In the genomic region with DNA sequence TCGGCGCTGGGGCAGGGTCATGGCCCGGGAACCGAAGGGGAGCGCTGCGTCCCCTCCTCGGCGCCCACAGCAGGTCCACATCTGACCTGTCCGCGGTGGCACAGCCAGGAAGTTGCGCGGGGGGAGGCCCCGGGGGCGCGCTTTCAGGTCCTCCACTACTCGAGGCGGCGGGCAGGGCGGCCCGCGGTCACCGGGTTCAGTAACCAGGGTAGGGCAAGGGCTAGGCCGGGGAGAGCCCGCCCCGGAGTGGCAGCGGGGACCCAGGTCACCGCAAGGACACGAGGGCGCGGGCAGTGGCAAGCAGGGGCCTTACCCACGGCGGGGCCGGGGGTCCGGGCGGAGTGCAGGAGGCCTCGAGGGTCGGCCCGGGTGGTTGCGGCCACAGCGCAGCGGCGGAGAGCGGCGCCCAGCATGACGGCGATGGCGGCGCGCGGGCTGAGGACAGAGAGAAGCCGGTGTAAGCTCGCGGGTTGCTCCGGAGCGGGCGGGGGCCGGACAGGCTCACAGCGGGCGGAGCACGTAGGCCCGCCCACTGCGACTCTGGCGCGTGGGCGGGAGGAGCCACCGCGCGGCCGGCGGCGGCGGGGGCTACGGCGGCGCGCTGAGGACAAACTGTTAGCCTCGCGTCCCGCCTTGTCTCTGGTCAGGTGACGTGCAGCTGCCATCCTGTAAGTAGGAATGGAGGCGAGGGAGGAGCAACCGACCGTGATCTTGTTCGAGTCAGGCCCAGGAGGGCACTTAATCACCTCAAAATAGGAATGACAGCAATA, we compare ENCODE assay signal across 8 cellular contexts. TPM values are rescaled to one million over a fixed set of nuclear protein-coding genes. Genes with fewer than 3 reads are reported as not detected.
A peak's percentile ranks its signal among the peaks of the same experiment; 100 is the strongest.
DNase-seq lines count a peak whose midpoint lies in the region; ATAC-seq and TF ChIP-seq lines count a peak whose summit lies in the region.

A gene (minus strand): TSS at position 472 of the 770 bp plus-strand sequence. CDS start 59 bp downstream, at position 413.

- no peak within 1 kb of the TSS for H2BK120ac ChIP-seq in IMR-90 (ENCODE audit: low read depth, low read length)

- DNase-seq in DMS114 treated with DMSO at 0.1 percent for 48 hours (lab: John Stamatoyannopoulos, UW; ENCODE audit: unreplicated experiment) (peak; percentile 93), IMR-90 (peak; percentile 96), OCI-M1 (lab: John Stamatoyannopoulos, UW) (peak; percentile 97), activated T-cell treated with anti-CD3 and anti-CD28 coated beads for 24 hours (ENCODE audit: low read depth) (peak; percentile 86), epidermal melanocyte (ENCODE audit: insufficient read length, low spot score) (peak; percentile 70), mucosa of descending colon (peak; percentile 94 to 95 (median 95))
- peak; percentile 73 to 79 for DNase-seq in stimulated activated CD8-positive, alpha-beta memory T cell treated with anti-CD3 and anti-CD28 coated beads, Interleukin-4, amount 100 ng/mL, for 1 hour (ENCODE audit: low read depth in 2 of 2, low spot score in 1 of 2)

- H3K9ac ChIP-seq in IMR-90 (ENCODE audit: low read depth, low read length), result peak within 1 kb of the TSS; percentile 72

- TF ChIP-seq CTCF in IMR-90 (conservative IDR thresholded peaks at IDR 0.05; ENCODE audit: low read depth, low read length), result no peak
- no peak for TF ChIP-seq CTCF in mucosa of descending colon (IDR thresholded peaks at IDR 0.05)

- peak within 1 kb of the TSS; percentile 42 for H4K5ac ChIP-seq in IMR-90 (ENCODE audit: low read depth, low read length)

- H4K91ac ChIP-seq in IMR-90 (ENCODE audit: insufficient read depth, low read depth, low read length), result peak within 1 kb of the TSS; percentile 17; the same call in 1 of the 2 replicates

- peak within 1 kb of the TSS; percentile 93 for H2AFZ ChIP-seq in IMR-90 (replicated peaks; ENCODE audit: low read length, poor library complexity)

- peak within 1 kb of the TSS; percentile 48; the same call in 1 of the 2 replicates for H3K23ac ChIP-seq in IMR-90 (ENCODE audit: low read depth, low read length)

- H3K9me3 ChIP-seq in IMR-90 (ENCODE audit: control insufficient read depth, insufficient read depth, low read length) (no peaks in the 10 kb centered on the region), mucosa of descending colon (no peaks in the 10 kb centered on the region)

- POLR2A ChIA-PET in IMR-90 (lab: Charles Lee; ENCODE audit: unreplicated experiment), result interaction anchor here (1.1 kb wide), 1 partner anchor 65 kb away, joined by 4 read pairs; a partner anchor contains a TSS

- CTCF ChIA-PET in IMR-90 (lab: Yijun Ruan, JAX), result interaction anchor here (1.4 to 1.6 kb wide), 2 partner anchors 17 to 36 kb away, joined by 3 read pairs; no protein-coding TSS in a partner anchor

- H3K4me2 ChIP-seq in IMR-90 (ENCODE audit: low read depth, low read length), result peak within 1 kb of the TSS; percentile 99

- ATAC-seq in GM21529 (IDR thresholded peaks at IDR 0.05; ENCODE audit: unreplicated experiment), result peak; percentile 91
- ATAC-seq in IMR-90 (ENCODE audit: low read depth), result peak; percentile 99
- peak; percentile 94 for ATAC-seq in mucosa of descending colon

- H2BK15ac ChIP-seq in IMR-90 (ENCODE audit: low read depth, low read length), result no peak within 1 kb of the TSS

- peaks cover 6% of the 10 kb centered on the region; the same call in 1 of the 2 replicates for H4K20me1 ChIP-seq in IMR-90 (ENCODE audit: insufficient read depth, low read length)

- no peak for TF ChIP-seq RAD21 in IMR-90 (IDR thresholded peaks at IDR 0.05; ENCODE audit: low read length)

- H3K4me3 ChIP-seq in IMR-90 (ENCODE audit: insufficient read depth, low read depth, low read length) (peak within 1 kb of the TSS; percentile 89), mucosa of descending colon (peak within 1 kb of the TSS; percentile 91)

- dilution Hi-C loops in IMR-90 (cut with HindIII; ENCODE audit: low sequenced_read_pairs, unreplicated experiment), result no loop called here

- H2BK20ac ChIP-seq in IMR-90 (ENCODE audit: low read depth, low read length), result no peak within 1 kb of the TSS

- H2AK9ac ChIP-seq in IMR-90 (replicated peaks; ENCODE audit: low read depth, low read length, poor library complexity), result peak within 1 kb of the TSS; percentile 97

- H3K4me1 ChIP-seq in IMR-90 (ENCODE audit: control insufficient read depth, insufficient read depth, low read length), result no peaks in the 10 kb centered on the region
- peaks cover 27% of the 10 kb centered on the region for H3K4me1 ChIP-seq in mucosa of descending colon (ENCODE audit: low read depth)

- H3K36me3 ChIP-seq in IMR-90 (ENCODE audit: control insufficient read depth, insufficient read depth, low read length) (no peaks in the 10 kb centered on the region), mucosa of descending colon (ENCODE audit: low read depth) (no peaks in the 10 kb centered on the region)

- H3K27me3 ChIP-seq in IMR-90 (ENCODE audit: control insufficient read depth, insufficient read depth, low read length), result peaks cover 8% of the 10 kb centered on the region

- H3K9me1 ChIP-seq in IMR-90 (ENCODE audit: insufficient read depth, low read length), result peaks cover 7% of the 10 kb centered on the region; the same call in 1 of the 2 replicates

- peak within 1 kb of the TSS; percentile 56 for H3K27ac ChIP-seq in IMR-90 (ENCODE audit: insufficient read depth, low read length)

- no TSS peak for BruUV-seq in IMR-90 (replicated peaks; lab: Mats Ljungman, UMichigan)

- H3K79me1 ChIP-seq in IMR-90 (ENCODE audit: low read depth in 1 of 2, low read length in 2 of 2), result peaks cover 2 to 33% of the 10 kb centered on the region in 2 experiments; a peak in 3 of 4 replicates

- in situ Hi-C loops in IMR-90 (cut with MboI; ENCODE audit: low sequenced_read_pairs), result no loop called here

- H2AK5ac ChIP-seq in IMR-90 (ENCODE audit: low read depth, low read length), result peak within 1 kb of the TSS; percentile 35

- peak within 1 kb of the TSS; percentile 89 to 99 for H4K8ac ChIP-seq in IMR-90 (ENCODE audit: low read depth in 2 of 2, low read length in 2 of 2)

- peak within 1 kb of the TSS; percentile 21 for H3K14ac ChIP-seq in IMR-90 (replicated peaks; ENCODE audit: low read depth, low read length)

- peak within 1 kb of the TSS; percentile 31 for H2BK5ac ChIP-seq in IMR-90 (ENCODE audit: low read depth, low read length, poor library complexity, severe bottlenecking)

- H3K4ac ChIP-seq in IMR-90 (ENCODE audit: low read depth, low read length), result peak within 1 kb of the TSS; percentile 69

- peak within 1 kb of the TSS; percentile 60 for H3K56ac ChIP-seq in IMR-90 (ENCODE audit: extremely low read depth, insufficient read depth, low read length)

- intact Hi-C loops in IMR-90 (cut with micrococcal nuclease) (no loop called here), mucosa of descending colon (cut with DNase I, micrococcal nuclease) (no loop called here)

- WGBS in IMR-90 (ENCODE audit: extremely low coverage in 2 of 2, insufficient read length in 1 of 2), 2 experiments, result 0% methylated on average over 31 of the region's 84 CpGs; no CpG with 5 or more reads in 1 of the 2 experiments

- no peak within 1 kb of the TSS; the same call in 1 of the 2 replicates for H3K18ac ChIP-seq in IMR-90 (ENCODE audit: low read depth, low read length)

- peak; percentile 91 for TF ChIP-seq POLR2A in IMR-90 (IDR thresholded peaks at IDR 0.05; ENCODE audit: low read depth, low read length)

TF ChIP-seq in IMR-90, 13 proteins besides CTCF, POLR2A, EP300 and RAD21:
- TF ChIP-seq CHD1 (IDR thresholded peaks at IDR 0.05; ENCODE audit: low read depth, low read length) (0 out of 2 replicates have a peak, but pooled peaks have one; percentile 59), MXI1 (IDR thresholded peaks at IDR 0.05; ENCODE audit: borderline replicate concordance, low read depth, low read length) (peak; percentile 62; the same call in 1 of the 2 replicates), RCOR1 (IDR thresholded peaks at IDR 0.05; ENCODE audit: insufficient replicate concordance, low read length) (no peak), MAFK (IDR thresholded peaks at IDR 0.05; ENCODE audit: low read depth, low read length) (no peak), RFX5 (IDR thresholded peaks at IDR 0.05; ENCODE audit: low read depth, low read length) (no peak), CEBPB (IDR thresholded peaks at IDR 0.05; ENCODE audit: low read depth, low read length) (no peak), BHLHE40 (IDR thresholded peaks at IDR 0.05; ENCODE audit: low read depth, low read length) (peak; percentile 81), SMC3 (IDR thresholded peaks at IDR 0.05; ENCODE audit: low read depth, low read length) (no peak), NFE2L2 (IDR thresholded peaks at IDR 0.05; ENCODE audit: low read depth, low read length) (0 out of 2 replicates have a peak, but pooled peaks have one; percentile 4), FOS (IDR thresholded peaks at IDR 0.05; ENCODE audit: low read depth, low read length) (no peak), MAZ (IDR thresholded peaks at IDR 0.05; ENCODE audit: borderline replicate concordance, low read depth, low read length) (peak; percentile 98)
- TF ChIP-seq, protein P1, sequence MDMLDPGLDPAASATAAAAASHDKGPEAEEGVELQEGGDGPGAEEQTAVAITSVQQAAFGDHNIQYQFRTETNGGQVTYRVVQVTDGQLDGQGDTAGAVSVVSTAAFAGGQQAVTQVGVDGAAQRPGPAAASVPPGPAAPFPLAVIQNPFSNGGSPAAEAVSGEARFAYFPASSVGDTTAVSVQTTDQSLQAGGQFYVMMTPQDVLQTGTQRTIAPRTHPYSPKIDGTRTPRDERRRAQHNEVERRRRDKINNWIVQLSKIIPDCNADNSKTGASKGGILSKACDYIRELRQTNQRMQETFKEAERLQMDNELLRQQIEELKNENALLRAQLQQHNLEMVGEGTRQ (IDR thresholded peaks at IDR 0.05; ENCODE audit: low read depth, low read length), result peak; percentile 95
- TF ChIP-seq, protein P2, sequence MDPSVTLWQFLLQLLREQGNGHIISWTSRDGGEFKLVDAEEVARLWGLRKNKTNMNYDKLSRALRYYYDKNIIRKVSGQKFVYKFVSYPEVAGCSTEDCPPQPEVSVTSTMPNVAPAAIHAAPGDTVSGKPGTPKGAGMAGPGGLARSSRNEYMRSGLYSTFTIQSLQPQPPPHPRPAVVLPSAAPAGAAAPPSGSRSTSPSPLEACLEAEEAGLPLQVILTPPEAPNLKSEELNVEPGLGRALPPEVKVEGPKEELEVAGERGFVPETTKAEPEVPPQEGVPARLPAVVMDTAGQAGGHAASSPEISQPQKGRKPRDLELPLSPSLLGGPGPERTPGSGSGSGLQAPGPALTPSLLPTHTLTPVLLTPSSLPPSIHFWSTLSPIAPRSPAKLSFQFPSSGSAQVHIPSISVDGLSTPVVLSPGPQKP (IDR thresholded peaks at IDR 0.05; ENCODE audit: borderline replicate concordance, low read depth, low read length), result no peak

RNA-seq across cellular contexts. Expression of the gene that starts here (rescaled TPM):
- 24.7 and 39.8 TPM in 2 replicates for total RNA-seq in IMR-90 (2012; rRNA removed)
- 135 and 141 TPM in 2 replicates for polyA plus RNA-seq in IMR-90 (2012; rRNA removed)
- polyA plus RNA-seq in IMR-90 (2012; cell fraction: cytosol; rRNA removed), result 167 and 235 TPM in 2 replicates
- polyA plus RNA-seq in IMR-90 (2012; cell fraction: nucleus; rRNA removed; ENCODE audit: low replicate concordance), result 76.5 and 78.8 TPM in 2 replicates
- 100 to 1,000 TPM; 312 to 673 (median 597) TPM for total RNA-seq in mucosa of descending colon

Comparison
In these comparisons a context has a peak if more than half of its experiments do, and no peak if none do; other contexts are left out.
1. Peak in every context shown above with its lines: DNase-seq, ATAC-seq, H3K4me3 ChIP-seq and H3K27ac ChIP-seq.